12 cellular contexts compared by ENCODE assay signal in genomic region chr7:112362796-112363195, GRCh38.
DNase-seq lines count a peak whose midpoint lies in the region; ATAC-seq and TF ChIP-seq lines count a peak whose summit lies in the region.
"Had no signal": no experiment of that assay in that cellular context is flagged by ENCODE, and none has a peak within 500 bp of the region (broad histone marks: within the 10 kb centered on the region; RNA-seq: fewer than 3 reads in every experiment).

No MANE protein-coding gene starts in this region.

- H3K36me3 Mint-ChIP-seq in H9 (ENCODE audit: insufficient read depth in 1 of 3, low read depth in 3 of 3) (no peaks in the 10 kb centered on the region; a peak in 1 of 7 replicates), endodermal cell (ENCODE audit: low read depth) (no peaks in the 10 kb centered on the region)
- H3K36me3 Mint-ChIP-seq: activated naive CD4-positive, alpha-beta T cell treated with anti-CD3 and anti-CD28 coated beads, Interleukin-2, amount 50 U/mL, for 24 hours; CD14-positive monocyte had no signal

- no peak overlapping the region for H2BK5ac ChIP-seq in H9 (ENCODE audit: insufficient read length, low read length)

- no peak overlapping the region for H4K91ac ChIP-seq in H9 (ENCODE audit: insufficient read length, low read depth, low read length)

- H2BK12ac ChIP-seq in H9 (ENCODE audit: insufficient read length, low read depth, low read length), result no peak overlapping the region

- no peak overlapping the region for H4K5ac ChIP-seq in H9 (ENCODE audit: insufficient read length, low read depth, low read length)

- no CpG with 5 or more reads among the region's 7 CpGs for WGBS in H9 (ENCODE audit: extremely low coverage, insufficient read length, low lambda C conversion rate)
- 49 to 63% methylated on average over 4 to 7 of the region's 7 CpGs for WGBS in endodermal cell (ENCODE audit: insufficient coverage in 1 of 2, insufficient read length in 1 of 2), 2 experiments

- no peak overlapping the region for H3K18ac ChIP-seq in H9 (ENCODE audit: insufficient read length, low read depth, low read length)

- peaks cover 17 to 19% of the 10 kb centered on the region in 2 experiments for H3K4me1 Mint-ChIP-seq in H9
- H3K4me1 Mint-ChIP-seq in endodermal cell, result peaks cover 28% of the 10 kb centered on the region
- H3K4me1 Mint-ChIP-seq: activated naive CD4-positive, alpha-beta T cell treated with anti-CD3 and anti-CD28 coated beads, Interleukin-2, amount 50 U/mL, for 24 hours; CD14-positive monocyte; naive B cell had no signal

- H3K9me3 ChIP-seq in H9 (ENCODE audit: control insufficient read depth, low read depth, low read length) (no peaks in the 10 kb centered on the region), endodermal cell (ENCODE audit: control insufficient read depth, low read length) (peaks cover 12% of the 10 kb centered on the region)

- H3K4me1 ChIP-seq in H9 (ENCODE audit: insufficient read depth, low read length), result no peaks in the 10 kb centered on the region
- H3K4me1 ChIP-seq in endodermal cell (ENCODE audit: control insufficient read depth, insufficient read depth, low read length), result peaks cover 16% of the 10 kb centered on the region

- no peak overlapping the region for H2AFZ ChIP-seq in H9 (ENCODE audit: low read length)

- H3K27ac Mint-ChIP-seq in H9, result peak overlapping the region; percentile 30 to 78 (median 40); a peak in 5 of 7 replicates
- peak overlapping the region; percentile 80 for H3K27ac Mint-ChIP-seq in endodermal cell
- H3K27ac Mint-ChIP-seq: activated naive CD4-positive, alpha-beta T cell treated with anti-CD3 and anti-CD28 coated beads, Interleukin-2, amount 50 U/mL, for 24 hours; CD14-positive monocyte; naive B cell had no signal

- H3K27me3 Mint-ChIP-seq in H9 (ENCODE audit: low read depth), result no peaks in the 10 kb centered on the region
- no peaks in the 10 kb centered on the region for H3K27me3 Mint-ChIP-seq in endodermal cell (ENCODE audit: insufficient read depth)

- H3K9me3 Mint-ChIP-seq in H9 (peaks cover 0 to 2% of the 10 kb centered on the region in 2 experiments; a peak in 1 of 5 replicates), endodermal cell (peaks cover 7% of the 10 kb centered on the region)
- H3K9me3 Mint-ChIP-seq: activated naive CD4-positive, alpha-beta T cell treated with anti-CD3 and anti-CD28 coated beads, Interleukin-2, amount 50 U/mL, for 24 hours had no signal

- no peak overlapping the region for H2BK20ac ChIP-seq in H9 (ENCODE audit: low read depth, low read length, poor library complexity, severe bottlenecking)

- no peaks in the 10 kb centered on the region for H3K79me1 ChIP-seq in H9 (ENCODE audit: insufficient read depth, low read depth, low read length, poor library complexity, severe bottlenecking)

- H3K27me3 ChIP-seq in H9 (ENCODE audit: insufficient read depth, low read length) (no peaks in the 10 kb centered on the region), endodermal cell (ENCODE audit: control insufficient read depth, insufficient read depth, low read length, poor library complexity, severe bottlenecking) (no peaks in the 10 kb centered on the region)

- H3K79me2 ChIP-seq in H9 (ENCODE audit: insufficient read depth, low read length), result no peaks in the 10 kb centered on the region

- H3K9ac ChIP-seq in H9 (ENCODE audit: extremely low read depth, insufficient read length, low read length), result no peak overlapping the region
- H3K9ac ChIP-seq in endodermal cell (ENCODE audit: extremely low read depth, low read length, poor library complexity, severe bottlenecking), result peak overlapping the region; percentile 61

- TF ChIP-seq CTCF in H9 (conservative IDR thresholded peaks at IDR 0.05), result no peak
- TF ChIP-seq CTCF in endodermal cell (conservative IDR thresholded peaks at IDR 0.05), result no peak

- no peaks in the 10 kb centered on the region for H3K36me3 ChIP-seq in endodermal cell (ENCODE audit: control insufficient read depth, insufficient read depth, low read length)

- H3K14ac ChIP-seq in H9 (ENCODE audit: insufficient read depth, low read length), result no peak overlapping the region

- no peak overlapping the region for H4K8ac ChIP-seq in H9 (replicated peaks; ENCODE audit: insufficient read length, low read depth, low read length)

- H3K23ac ChIP-seq in H9 (ENCODE audit: insufficient read length, low read depth, low read length), result no peak overlapping the region

- no peak overlapping the region for H3K4me2 ChIP-seq in H9 (ENCODE audit: insufficient read depth, insufficient read length, low read length)

- H3K4me3 Mint-ChIP-seq in H9 (no peak overlapping the region), endodermal cell (no peak overlapping the region)
- H3K4me3 Mint-ChIP-seq: activated naive CD4-positive, alpha-beta T cell treated with anti-CD3 and anti-CD28 coated beads, Interleukin-2, amount 50 U/mL, for 24 hours; CD14-positive monocyte; naive B cell had no signal

- ATAC-seq in esophagus mucosa, result no peak

- no peak for DNase-seq in H9
- DNase-seq in NCI-H187 treated with DMSO at 0.1 percent for 48 hours (lab: John Stamatoyannopoulos, UW), result peak; percentile 91
- peak; percentile 68 for DNase-seq in endodermal cell
- DNase-seq in non-pigmented ciliary epithelial cell (ENCODE audit: low read depth), result peak; percentile 6
- no peak for DNase-seq in GM19238 (ENCODE audit: insufficient read length, low spot score)
- no peak for DNase-seq in central memory CD4-positive, alpha-beta T cell
- DNase-seq in EL, result no peak
- DNase-seq: naive B cell, small intestine had no signal

- no peaks in the 10 kb centered on the region for H3K23me2 ChIP-seq in H9 (ENCODE audit: insufficient read length, low read depth, low read length, poor library complexity, severe bottlenecking)

- no peak overlapping the region for H3K4ac ChIP-seq in H9 (ENCODE audit: low read depth, low read length)

- no peak overlapping the region for H2BK120ac ChIP-seq in H9 (ENCODE audit: low read depth, low read length, poor library complexity, severe bottlenecking)

- no peaks in the 10 kb centered on the region for H4K20me1 ChIP-seq in H9 (ENCODE audit: control insufficient read depth, insufficient read depth, insufficient read length)

- H3K27ac ChIP-seq in H9 (ENCODE audit: insufficient read length, low read depth, low read length) (no peak overlapping the region), endodermal cell (ENCODE audit: low read depth, low read length) (peak overlapping the region; percentile 81)

- no peak overlapping the region for H3T11ph ChIP-seq in H9 (ENCODE audit: low read length)

- peak overlapping the region; percentile 36 for H3K4me3 ChIP-seq in endodermal cell (ENCODE audit: low read length)

- H2BK15ac ChIP-seq in H9 (ENCODE audit: low read depth, low read length), result no peak overlapping the region

- no peak overlapping the region for H2AK5ac ChIP-seq in H9 (ENCODE audit: insufficient read length, low read length)

- no peak overlapping the region for H3K56ac ChIP-seq in H9 (ENCODE audit: insufficient read length, low read depth, low read length)

Comparison
In these comparisons a context has a peak if more than half of its experiments do, and no peak if none do; other contexts are left out.
1. DNase-seq: peak in NCI-H187 treated with DMSO at 0.1 percent for 48 hours (single experiment), endodermal cell (single experiment) and non-pigmented ciliary epithelial cell (single experiment); none in H9 (single experiment), GM19238 (single experiment), central memory CD4-positive, alpha-beta T cell (single experiment) and EL (single experiment).